In the genomic region with DNA sequence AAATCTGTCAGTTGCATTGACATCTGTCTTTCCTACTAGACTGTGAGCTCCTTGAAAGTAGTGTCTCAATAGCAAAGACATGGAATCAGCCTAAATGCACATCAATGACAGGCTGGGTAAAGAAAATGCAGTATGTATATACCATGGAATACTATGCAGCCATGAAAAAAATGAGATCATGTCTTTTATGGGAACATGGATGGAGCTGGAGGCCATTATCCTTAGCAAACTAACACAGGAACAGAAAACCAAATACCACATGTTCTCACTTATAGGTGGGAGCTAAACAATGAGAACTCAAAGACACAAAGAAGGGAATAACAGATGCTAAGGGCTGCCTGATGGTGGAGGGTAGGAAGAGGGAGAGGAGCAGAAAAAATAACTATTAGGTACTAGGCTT, we compare ENCODE assay signal across 2 cellular contexts. TPM values are rescaled to one million over a fixed set of nuclear protein-coding genes. Genes with fewer than 3 reads are reported as not detected.
"Had no signal": no experiment of that assay in that cellular context is flagged by ENCODE, and none has a peak within 500 bp of the region (broad histone marks: within the 10 kb centered on the region; RNA-seq: fewer than 3 reads in every experiment).

No MANE protein-coding gene starts in this region.

RNA-seq across cellular contexts. Expression of a gene that starts 5.9 kb away (rescaled TPM):
- total RNA-seq: MCF 10A, NCI-H460 had no signal
